In the genomic region with DNA sequence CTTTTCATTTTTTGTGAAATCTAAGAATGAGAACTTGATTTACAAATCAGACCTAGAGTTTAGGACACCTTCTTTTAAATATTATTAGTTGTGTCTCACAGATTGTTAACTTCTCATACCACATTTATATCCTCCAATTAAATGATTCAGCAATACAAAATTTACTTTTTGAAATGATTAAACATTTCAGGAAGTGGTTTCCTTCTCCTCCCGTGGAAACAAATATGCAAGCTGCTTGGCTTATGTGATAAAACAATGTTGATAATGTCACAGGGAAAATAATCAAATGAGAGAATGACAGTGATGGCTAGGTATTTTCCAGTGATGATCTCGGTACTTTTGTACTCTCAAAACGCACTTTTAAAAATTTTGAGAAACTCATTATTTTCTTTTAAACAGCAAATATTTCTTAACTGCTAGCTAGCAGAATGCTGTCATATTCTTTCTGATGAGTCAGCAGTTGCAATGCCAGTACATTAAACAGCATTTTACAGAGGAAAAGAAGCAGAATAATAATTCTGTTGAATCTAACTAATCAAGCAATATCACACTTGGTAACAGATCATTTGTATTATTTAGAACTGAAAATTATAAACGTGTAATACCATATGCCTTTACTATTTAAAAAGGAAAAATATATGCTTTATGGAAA, we compare ENCODE assay signal across 1 cellular context.
TF ChIP-seq lines count a peak whose summit lies in the region.

No MANE protein-coding gene starts in this region.

TF ChIP-seq in IMR-90, 13 proteins besides CTCF, POLR2A, EP300 and RAD21:
- no peak for TF ChIP-seq CEBPB (IDR thresholded peaks at IDR 0.05; ENCODE audit: low read depth, low read length)
- no peak for TF ChIP-seq RCOR1 (IDR thresholded peaks at IDR 0.05; ENCODE audit: insufficient replicate concordance, low read length)
- TF ChIP-seq BHLHE40 (IDR thresholded peaks at IDR 0.05; ENCODE audit: low read depth, low read length) = no peak
- no peak for TF ChIP-seq NFE2L2 (IDR thresholded peaks at IDR 0.05; ENCODE audit: low read depth, low read length)
- TF ChIP-seq MAFK (IDR thresholded peaks at IDR 0.05; ENCODE audit: low read depth, low read length) = peak; percentile 98
